ENCODE assay signal across 8 cellular contexts in genomic region chr1:153677718-153678518, GRCh38. TPM values are rescaled to one million over a fixed set of nuclear protein-coding genes. Genes with fewer than 3 reads are reported as not detected.
DNase-seq lines count a peak whose midpoint lies in the region; ATAC-seq and TF ChIP-seq lines count a peak whose summit lies in the region.

No MANE protein-coding gene starts in this region.

- H3K27ac ChIP-seq in WERI-Rb-1 (no peak overlapping the region), liver (ENCODE audit: low read depth in 1 of 2, low read length in 2 of 2) (peak overlapping the region in 1 of 2 donors; percentile 11)

- TF ChIP-seq RAD21 in liver (IDR thresholded peaks at IDR 0.05): peak; percentile 89 to 93

- H3K27me3 ChIP-seq in WERI-Rb-1 (ENCODE audit: insufficient read depth, low read depth, severe bottlenecking) (peaks cover 44% of the 10 kb centered on the region), liver (ENCODE audit: control insufficient read depth in 4 of 4, insufficient read depth in 4 of 4, low read length in 3 of 4) (no peaks in the 10 kb centered on the region)

- H3K4me1 ChIP-seq in liver (ENCODE audit: control insufficient read depth in 4 of 4, insufficient read depth in 4 of 4, low read length in 3 of 4): peaks cover 8 to 24% (median 20%) of the 10 kb centered on the region in 4 donors

- DNase-seq in NCI-H1417 (lab: John Stamatoyannopoulos, UW) (peak; percentile 31 to 71 (median 65)), NCI-H1417 treated with DMSO at 0.1 percent for 48 hours (lab: John Stamatoyannopoulos, UW) (no peak), NAMALWA (ENCODE audit: low spot score) (peak; percentile 77), WERI-Rb-1 (peak; percentile 87), dermis blood vessel endothelial cell (peak; percentile 83)
- DNase-seq in stimulated activated CD8-positive, alpha-beta memory T cell treated with anti-CD3 and anti-CD28 coated beads, Interleukin-4, amount 100 ng/mL, for 24 hours (ENCODE audit: low read depth): peak; percentile 29

- no peak for ATAC-seq in HG03342 (IDR thresholded peaks at IDR 0.05; ENCODE audit: unreplicated experiment)

- H3K4me3 ChIP-seq in WERI-Rb-1 (ENCODE audit: low read depth, low read length): peak overlapping the region; percentile 53
- H3K4me3 ChIP-seq in liver (ENCODE audit: low read depth in 1 of 3, low read length in 3 of 3): peak overlapping the region in 2 of 3 donors; percentile 22 to 59

- WGBS in liver: 5% methylated on average over 29 of the region's 29 CpGs

- TF ChIP-seq CTCF in WERI-Rb-1 (IDR thresholded peaks at IDR 0.05; ENCODE audit: low read depth, low read length) (peak; percentile 100), liver (IDR thresholded peaks at IDR 0.05; ENCODE audit: low read depth, low read length, missing input control) (peak; percentile 88)

- H3K36me3 ChIP-seq in WERI-Rb-1 (no peaks in the 10 kb centered on the region), liver (ENCODE audit: control insufficient read depth in 4 of 4, insufficient read depth in 3 of 4, low read depth in 1 of 4, low read length in 3 of 4) (no peaks in the 10 kb centered on the region)

- peak overlapping the region in 1 of 2 donors; percentile 12 for H3K9ac ChIP-seq in liver (ENCODE audit: low read depth in 1 of 2, low read length in 2 of 2)

- H3K9me3 ChIP-seq in WERI-Rb-1 (ENCODE audit: severe bottlenecking): no peaks in the 10 kb centered on the region
- no peaks in the 10 kb centered on the region for H3K9me3 ChIP-seq in liver (ENCODE audit: control insufficient read depth in 4 of 4, low read length in 3 of 4)

TF ChIP-seq in liver, 16 proteins besides CTCF, POLR2A, EP300 and RAD21:
- TF ChIP-seq EGR1 (IDR thresholded peaks at IDR 0.05; ENCODE audit: low read depth in 2 of 2) (no peak), ATF3 (IDR thresholded peaks at IDR 0.05) (no peak), YY1 (IDR thresholded peaks at IDR 0.05) (no peak), SP1 (IDR thresholded peaks at IDR 0.05) (no peak), GABPA (IDR thresholded peaks at IDR 0.05 in 1 of 2, conservative IDR thresholded peaks at IDR 0.05 in 1 of 2) (no peak), FOXA2 (IDR thresholded peaks at IDR 0.05) (no peak), FOXA1 (IDR thresholded peaks at IDR 0.05) (no peak), NR2F2 (IDR thresholded peaks at IDR 0.05) (no peak), TAF1 (conservative IDR thresholded peaks at IDR 0.05) (no peak), JUND (IDR thresholded peaks at IDR 0.05) (no peak), HNF4A (conservative IDR thresholded peaks at IDR 0.05) (no peak), HNF4G (IDR thresholded peaks at IDR 0.05) (no peak), RXRA (IDR thresholded peaks at IDR 0.05) (no peak), ZBTB33 (IDR thresholded peaks at IDR 0.05) (no peak)
- TF ChIP-seq, protein P1, sequence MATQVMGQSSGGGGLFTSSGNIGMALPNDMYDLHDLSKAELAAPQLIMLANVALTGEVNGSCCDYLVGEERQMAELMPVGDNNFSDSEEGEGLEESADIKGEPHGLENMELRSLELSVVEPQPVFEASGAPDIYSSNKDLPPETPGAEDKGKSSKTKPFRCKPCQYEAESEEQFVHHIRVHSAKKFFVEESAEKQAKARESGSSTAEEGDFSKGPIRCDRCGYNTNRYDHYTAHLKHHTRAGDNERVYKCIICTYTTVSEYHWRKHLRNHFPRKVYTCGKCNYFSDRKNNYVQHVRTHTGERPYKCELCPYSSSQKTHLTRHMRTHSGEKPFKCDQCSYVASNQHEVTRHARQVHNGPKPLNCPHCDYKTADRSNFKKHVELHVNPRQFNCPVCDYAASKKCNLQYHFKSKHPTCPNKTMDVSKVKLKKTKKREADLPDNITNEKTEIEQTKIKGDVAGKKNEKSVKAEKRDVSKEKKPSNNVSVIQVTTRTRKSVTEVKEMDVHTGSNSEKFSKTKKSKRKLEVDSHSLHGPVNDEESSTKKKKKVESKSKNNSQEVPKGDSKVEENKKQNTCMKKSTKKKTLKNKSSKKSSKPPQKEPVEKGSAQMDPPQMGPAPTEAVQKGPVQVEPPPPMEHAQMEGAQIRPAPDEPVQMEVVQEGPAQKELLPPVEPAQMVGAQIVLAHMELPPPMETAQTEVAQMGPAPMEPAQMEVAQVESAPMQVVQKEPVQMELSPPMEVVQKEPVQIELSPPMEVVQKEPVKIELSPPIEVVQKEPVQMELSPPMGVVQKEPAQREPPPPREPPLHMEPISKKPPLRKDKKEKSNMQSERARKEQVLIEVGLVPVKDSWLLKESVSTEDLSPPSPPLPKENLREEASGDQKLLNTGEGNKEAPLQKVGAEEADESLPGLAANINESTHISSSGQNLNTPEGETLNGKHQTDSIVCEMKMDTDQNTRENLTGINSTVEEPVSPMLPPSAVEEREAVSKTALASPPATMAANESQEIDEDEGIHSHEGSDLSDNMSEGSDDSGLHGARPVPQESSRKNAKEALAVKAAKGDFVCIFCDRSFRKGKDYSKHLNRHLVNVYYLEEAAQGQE (IDR thresholded peaks at IDR 0.05): no peak
- TF ChIP-seq, protein P2, sequence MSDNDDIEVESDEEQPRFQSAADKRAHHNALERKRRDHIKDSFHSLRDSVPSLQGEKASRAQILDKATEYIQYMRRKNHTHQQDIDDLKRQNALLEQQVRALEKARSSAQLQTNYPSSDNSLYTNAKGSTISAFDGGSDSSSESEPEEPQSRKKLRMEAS (IDR thresholded peaks at IDR 0.05): no peak

RNA-seq across cellular contexts. Expression of gene NPR1, which starts 0.6 kb away (rescaled TPM):
- total RNA-seq in dermis blood vessel endothelial cell: 54.4 and 56.5 TPM in 2 replicates
- total RNA-seq in liver: 10 to 100 TPM in 1 of 2 donors, 1 to 10 TPM in 1; 4.7 to 15.8 TPM
- polyA plus RNA-seq in liver: 10 to 100 TPM in 1 of 2 donors, 1 to 10 TPM in 1; 2.8 to 12.6 TPM

RNA-seq across cellular contexts. Expression of gene ILF2, which starts 7.1 kb away (rescaled TPM):
- 267 and 268 TPM in 2 replicates for total RNA-seq in dermis blood vessel endothelial cell
- total RNA-seq in liver: 10 to 100 TPM; 50.7 to 84.2 TPM
- polyA plus RNA-seq in liver: 10 to 100 TPM; 28.7 to 52.3 TPM

RNA-seq across cellular contexts. Expression of gene SNAPIN, which starts 19.4 kb away (rescaled TPM):
- total RNA-seq in dermis blood vessel endothelial cell (45.6 and 60.8 TPM in 2 replicates), liver (10 to 100 TPM; 21.8 to 30.5 TPM)
- 10 to 100 TPM; 20.0 to 26.6 TPM for polyA plus RNA-seq in liver

RNA-seq across cellular contexts. Expression of gene CHTOP, which starts 44.1 kb away (rescaled TPM):
- total RNA-seq in dermis blood vessel endothelial cell (21.1 and 25.9 TPM in 2 replicates), liver (10 to 100 TPM; 26.8 to 30.9 TPM)
- polyA plus RNA-seq in liver: 10 to 100 TPM; 16.4 to 21.9 TPM

RNA-seq across cellular contexts. Expression of gene S100A1, which starts 49.7 kb away (rescaled TPM):
- total RNA-seq in dermis blood vessel endothelial cell (not detected in 2 replicates), liver (under 1 TPM; 0.33 TPM)
- under 1 TPM; 0.21 to 0.25 TPM for polyA plus RNA-seq in liver
